30 cellular contexts compared by ENCODE assay signal in genomic region chr11:60927061-60927592, GRCh38. TPM values are rescaled to one million over a fixed set of nuclear protein-coding genes. Genes with fewer than 3 reads are reported as not detected.
A peak's percentile ranks its signal among the peaks of the same experiment; 100 is the strongest.
DNase-seq lines count a peak whose midpoint lies in the region; ATAC-seq, FAIRE-seq and TF ChIP-seq lines count a peak whose summit lies in the region.
"Had no signal": no experiment of that assay in that cellular context is flagged by ENCODE, and none has a peak within 500 bp of the region (broad histone marks: within the 10 kb centered on the region; RNA-seq: fewer than 3 reads in every experiment).

No MANE protein-coding gene starts in this region.

- H3K23me2 ChIP-seq in H1 (ENCODE audit: low read depth, low read length) = peaks cover 11% of the 10 kb centered on the region; the same call in 1 of the 2 replicates

- TF ChIP-seq RAD21 in H1 (IDR thresholded peaks at IDR 0.05 in 1 of 2, conservative IDR thresholded peaks at IDR 0.05 in 1 of 2; ENCODE audit: low read depth in 2 of 2, low read length in 2 of 2) = no peak

- H4K8ac ChIP-seq in H1 (ENCODE audit: extremely low read depth, insufficient read depth, low read length) (peak overlapping the region; percentile 38; the same call in 1 of the 2 replicates), neuronal stem cell (ENCODE audit: low read depth, low read length) (no peak overlapping the region)

- H3K4me1 Mint-ChIP-seq in activated CD4-positive, alpha-beta T cell treated with anti-CD3 and anti-CD28 coated beads, Interleukin-2, amount 10 ng/mL, durations not matched to agents 24 days and 14 days = peaks cover 12% of the 10 kb centered on the region

- no peak overlapping the region for H2BK15ac ChIP-seq in H1 (ENCODE audit: low read length)
- H2BK15ac ChIP-seq in neuronal stem cell (ENCODE audit: low read length) = no peak overlapping the region

- H3K4me2 ChIP-seq in H1 (ENCODE audit: insufficient read depth in 1 of 2, low read depth in 2 of 2, low read length in 2 of 2) (no peak overlapping the region), neuronal stem cell (ENCODE audit: insufficient read depth, low read length, poor library complexity, severe bottlenecking) (no peak overlapping the region)

- CTCF ChIA-PET in H1 (lab: Charles Lee; ENCODE audit: partially characterized antibody) = interaction anchor here (0.6 to 1.9 kb wide), 4 partner anchors 8 to 96 kb away, joined by 3 to 9 read pairs (median 4); no protein-coding TSS in a partner anchor

- intact Hi-C loops in Right ventricle myocardium inferior (cut with DNase I) = no loop called here
- intact Hi-C loops in Right ventricle myocardium superior (cut with DNase I) = no loop called here
- intact Hi-C loops in upper lobe of right lung (cut with DNase I) = no loop called here
- intact Hi-C loops in activated CD4-positive, alpha-beta T cell treated with anti-CD3 and anti-CD28 coated beads, Interleukin-2, amount 10 ng/mL, durations not matched to agents 24 days and 14 days (cut with micrococcal nuclease) = no loop called here

- H3K27ac Mint-ChIP-seq in activated CD4-positive, alpha-beta T cell treated with anti-CD3 and anti-CD28 coated beads, Interleukin-2, amount 10 ng/mL, durations not matched to agents 24 days and 14 days = no peak overlapping the region
- H3K27ac Mint-ChIP-seq: CD4-positive, alpha-beta memory T cell had no signal

- H3K79me1 ChIP-seq in H1 (ENCODE audit: low read depth, low read length) (peaks cover 11% of the 10 kb centered on the region), neuronal stem cell (ENCODE audit: low read depth, low read length) (peaks cover 9% of the 10 kb centered on the region)

- DNase-seq in Right ventricle myocardium inferior (ENCODE audit: missing footprints) (peak; percentile 58), Right ventricle myocardium superior (no peak), H1 (ENCODE audit: low read depth in 1 of 2, low spot score in 2 of 2) (no peak), neuronal stem cell (ENCODE audit: low spot score) (no peak), upper lobe of right lung (peak; percentile 55), erythroblast (lab: John Stamatoyannopoulos, UW) (no peak)
- no peak for DNase-seq in activated CD4-positive, alpha-beta T cell treated with anti-CD3 and anti-CD28 coated beads, Interleukin-2, amount 10 ng/mL, durations not matched to agents 24 days and 14 days
- DNase-seq: CD4-positive, alpha-beta memory T cell; COR-L47; GF-D8; GOT3; IMR-90; KG1; MG63; NCI-H1105 treated with DMSO at 0.1 percent for 48 hours; NCI-H146; NCI-H2029; NCI-H446; NCI-H524 treated with DMSO at 0.1 percent for 48 hours; NCI-H774; SIG-M5; SW 1271 had no signal

- WGBS in H1 (ENCODE audit: extremely low coverage in 1 of 2, insufficient coverage in 1 of 2, insufficient read length in 1 of 2, insufficient replicate concordance in 2 of 2, low coverage in 1 of 2, low lambda C conversion rate in 2 of 2, missing lambda C conversion rate in 1 of 2), 2 experiments = 87% methylated on average over 8 of the region's 8 CpGs; no CpG with 5 or more reads in 1 of the 2 experiments
- no CpG with 5 or more reads among the region's 8 CpGs for WGBS in neuronal stem cell (ENCODE audit: extremely low coverage in 2 of 2, insufficient read length in 2 of 2, insufficient replicate concordance in 1 of 2), 2 donors

- H3K14ac ChIP-seq in H1 (ENCODE audit: insufficient read length) (no peak overlapping the region), neuronal stem cell (ENCODE audit: low read length) (no peak overlapping the region)

- no peak overlapping the region for H2BK20ac ChIP-seq in H1 (ENCODE audit: low read length)

- no peak for FAIRE-seq in H1 (lab: Jason Lieb, UNC)
- FAIRE-seq: GM12891 had no signal

- H2AK5ac ChIP-seq in H1 (ENCODE audit: low read depth, low read length) (no peak overlapping the region), neuronal stem cell (ENCODE audit: low read depth, low read length) (no peak overlapping the region)

- peaks cover 37% of the 10 kb centered on the region for H3K27me3 Mint-ChIP-seq in activated CD4-positive, alpha-beta T cell treated with anti-CD3 and anti-CD28 coated beads, Interleukin-2, amount 10 ng/mL, durations not matched to agents 24 days and 14 days

- no peak for TF ChIP-seq POLR2A in H1 (IDR thresholded peaks at IDR 0.05; ENCODE audit: control extremely low read depth in 1 of 2, low read depth in 2 of 2, low read length in 2 of 2)
- no peak for TF ChIP-seq POLR2A in erythroblast (IDR thresholded peaks at IDR 0.05; ENCODE audit: low read length)

- H3K9ac ChIP-seq in H1 (replicated peaks in 1 of 4; ENCODE audit: extremely low read depth in 1 of 4, low read depth in 3 of 4, low read length in 3 of 4) (no peak overlapping the region), neuronal stem cell (ENCODE audit: low read depth, low read length, poor library complexity) (no peak overlapping the region)

- ATAC-seq in Right ventricle myocardium inferior = no peak
- no peak for ATAC-seq in Right ventricle myocardium superior (ENCODE audit: poor library complexity)
- ATAC-seq in upper lobe of right lung = no peak
- no peak for ATAC-seq in GM21576 (IDR thresholded peaks at IDR 0.05; ENCODE audit: unreplicated experiment)
- ATAC-seq: HCT116, Panc1 had no signal

- H2AFZ ChIP-seq in H1 (ENCODE audit: low read length) (no peak overlapping the region), neuronal stem cell (ENCODE audit: low read length) (no peak overlapping the region)

- no peak overlapping the region for H3K56ac ChIP-seq in H1 (replicated peaks; ENCODE audit: insufficient read length, low read depth, low read length)

- H3K36me3 Mint-ChIP-seq in activated CD4-positive, alpha-beta T cell treated with anti-CD3 and anti-CD28 coated beads, Interleukin-2, amount 10 ng/mL, durations not matched to agents 24 days and 14 days (ENCODE audit: low read depth) = peaks cover 11% of the 10 kb centered on the region

- H4K91ac ChIP-seq in H1 (replicated peaks; ENCODE audit: insufficient read length, low read length) (no peak overlapping the region), neuronal stem cell (ENCODE audit: low read depth, low read length, poor library complexity) (no peak overlapping the region)

- peaks cover 10 to 43% (median 23%) of the 10 kb centered on the region in 4 experiments; a peak in 7 of 8 replicates for H3K36me3 ChIP-seq in H1 (ENCODE audit: control insufficient read depth in 2 of 4, insufficient read depth in 4 of 4, low read length in 3 of 4)
- peaks cover 54 to 73% of the 10 kb centered on the region in 2 donors for H3K36me3 ChIP-seq in neuronal stem cell (replicated peaks in 1 of 2; ENCODE audit: control insufficient read depth in 2 of 2, insufficient read depth in 2 of 2, low read length in 2 of 2)
- H3K36me3 ChIP-seq in upper lobe of right lung = peaks cover 13% of the 10 kb centered on the region
- H3K36me3 ChIP-seq: MG63 had no signal

- peaks cover 9 to 10% of the 10 kb centered on the region in 2 experiments for H4K20me1 ChIP-seq in H1 (replicated peaks in 1 of 2; ENCODE audit: control insufficient read depth in 1 of 2, insufficient read depth in 2 of 2, low read length in 2 of 2)

- H3K4me1 ChIP-seq in H1 (replicated peaks in 1 of 4; ENCODE audit: control insufficient read depth in 3 of 4, insufficient read depth in 4 of 4, low read length in 3 of 4) (peaks cover 5 to 14% (median 5%) of the 10 kb centered on the region in 4 experiments; a peak in 6 of 7 replicates), neuronal stem cell (ENCODE audit: control insufficient read depth in 2 of 2, insufficient read depth in 1 of 2, low read depth in 1 of 2, low read length in 2 of 2) (peaks cover 11 to 15% of the 10 kb centered on the region in 2 donors), upper lobe of right lung (peaks cover 15% of the 10 kb centered on the region)

- H3K27ac ChIP-seq in H1 (ENCODE audit: low read depth, low read length) (no peak overlapping the region), neuronal stem cell (replicated peaks; ENCODE audit: low read length) (no peak overlapping the region), upper lobe of right lung (no peak overlapping the region)
- H3K27ac ChIP-seq: RWPE1, SK-N-MC had no signal

- H3K23ac ChIP-seq in H1 (ENCODE audit: insufficient read length) (no peak overlapping the region), neuronal stem cell (ENCODE audit: low read depth, low read length, poor library complexity) (peak overlapping the region; percentile 38)

- H3K27me3 ChIP-seq in H1 (replicated peaks in 1 of 4; ENCODE audit: control insufficient read depth in 3 of 4, extremely low read depth in 1 of 4, insufficient read depth in 3 of 4, low read length in 3 of 4) (peaks cover 0 to 3% (median 0%) of the 10 kb centered on the region in 4 experiments; a peak in 1 of 7 replicates), neuronal stem cell (ENCODE audit: control insufficient read depth in 3 of 3, insufficient read depth in 3 of 3, low read depth in 1 of 3, low read length in 3 of 3) (no peaks in the 10 kb centered on the region), upper lobe of right lung (peaks cover 9% of the 10 kb centered on the region)
- H3K27me3 ChIP-seq: MG63 had no signal

- H2BK120ac ChIP-seq in H1 (replicated peaks; ENCODE audit: low read depth, low read length) (no peak overlapping the region), neuronal stem cell (ENCODE audit: low read depth, low read length) (no peak overlapping the region)

- TF ChIP-seq EP300 in H1 (IDR thresholded peaks at IDR 0.05; ENCODE audit: borderline replicate concordance in 1 of 2, low read depth in 2 of 2, low read length in 2 of 2) = no peak

- H3K18ac ChIP-seq in H1 (ENCODE audit: extremely low read depth, low read length) = no peak overlapping the region
- H3K18ac ChIP-seq in neuronal stem cell (ENCODE audit: low read length) = no peak overlapping the region

- H3K9me3 Mint-ChIP-seq in activated CD4-positive, alpha-beta T cell treated with anti-CD3 and anti-CD28 coated beads, Interleukin-2, amount 10 ng/mL, durations not matched to agents 24 days and 14 days = no peaks in the 10 kb centered on the region
- H3K9me3 Mint-ChIP-seq: CD4-positive, alpha-beta memory T cell had no signal

- H3K79me2 ChIP-seq in H1 (ENCODE audit: control insufficient read depth in 1 of 2, insufficient read depth in 2 of 2, low read length in 2 of 2) = no peaks in the 10 kb centered on the region

- no peak overlapping the region for H4K5ac ChIP-seq in H1 (ENCODE audit: insufficient read length, low read depth, low read length)

- H2BK5ac ChIP-seq in H1 (ENCODE audit: low read depth, low read length) = no peak overlapping the region
- H2BK5ac ChIP-seq in neuronal stem cell (ENCODE audit: low read length) = no peak overlapping the region

- H3K4ac ChIP-seq in H1 (replicated peaks; ENCODE audit: insufficient read length, low read depth, low read length) (no peak overlapping the region), neuronal stem cell (ENCODE audit: low read length) (no peak overlapping the region)

- H3K9me3 ChIP-seq in H1 (ENCODE audit: insufficient read depth in 2 of 2, low read depth in 1 of 2, low read length in 1 of 2) = no peaks in the 10 kb centered on the region
- no peaks in the 10 kb centered on the region for H3K9me3 ChIP-seq in neuronal stem cell (replicated peaks in 1 of 2; ENCODE audit: control insufficient read depth in 2 of 2, insufficient read depth in 1 of 2, low read depth in 1 of 2, low read length in 2 of 2)
- H3K9me3 ChIP-seq in upper lobe of right lung = no peaks in the 10 kb centered on the region
- H3K9me3 ChIP-seq: MG63 had no signal

- H3K4me3 ChIP-seq in H1 (ENCODE audit: extremely low read depth in 1 of 4, insufficient read depth in 2 of 4, low read depth in 3 of 4, low read length in 4 of 4) = no peak overlapping the region
- no peak overlapping the region for H3K4me3 ChIP-seq in neuronal stem cell (ENCODE audit: low read length in 2 of 2)
- no peak overlapping the region for H3K4me3 ChIP-seq in upper lobe of right lung
- H3K4me3 ChIP-seq: MG63, SK-N-MC had no signal

- no peak for TF ChIP-seq CTCF in H1 (IDR thresholded peaks at IDR 0.05; ENCODE audit: control extremely low read depth in 1 of 3, insufficient read depth in 1 of 3, low read depth in 1 of 3, low read length in 3 of 3)
- no peak for TF ChIP-seq CTCF in upper lobe of right lung (IDR thresholded peaks at IDR 0.05)

- POLR2A ChIA-PET in H1 (lab: Charles Lee; ENCODE audit: partially characterized antibody) = interaction anchor here (1.2 to 5.7 kb wide), 3 partner anchors 9 to 24 kb away, joined by 4 to 26 read pairs (median 6); partner anchors contain the start of gene TMEM109

- H3K4me3 Mint-ChIP-seq in activated CD4-positive, alpha-beta T cell treated with anti-CD3 and anti-CD28 coated beads, Interleukin-2, amount 10 ng/mL, durations not matched to agents 24 days and 14 days = no peak overlapping the region

- no peak overlapping the region for H2BK12ac ChIP-seq in H1 (ENCODE audit: low read depth, low read length)
- H2BK12ac ChIP-seq in neuronal stem cell (ENCODE audit: low read length) = no peak overlapping the region

RNA-seq across cellular contexts. Expression of gene TMEM132A, which starts 2.9 kb away (rescaled TPM):
- 6.3 TPM for total RNA-seq in Right ventricle myocardium inferior
- total RNA-seq in Right ventricle myocardium superior = 6.5 TPM
- 97.9 and 98.2 TPM in 2 replicates for total RNA-seq in H1 (2021; fragmentation: NEBNext Ultra II Directional; extraction: Animal tissue kit (Norgen Biotek cat#: 25700))
- 46.6 and 69.0 TPM in 2 replicates for polyA plus RNA-seq in H1 (2011; rRNA removed)
- polyA plus RNA-seq in H1 (2011; cell fraction: cytosol; rRNA removed) = 65.5 TPM
- 453 TPM for polyA plus RNA-seq in H1 (2011; cell fraction: nucleus; rRNA removed)
- polyA plus RNA-seq in H1 (2012, experiment 1 of 2) = 77.1 to 107 TPM (median 96.0 TPM) in 4 replicates
- 39.7 TPM for polyA plus RNA-seq in H1 (2012, experiment 2 of 2)
- 99.5 TPM for polyA plus RNA-seq in H1 (2013, experiment 1 of 2)
- 89.8 TPM for polyA plus RNA-seq in H1 (2013, experiment 2 of 2)
- polyA minus RNA-seq in H1 (2011; rRNA and poly(A)+ RNA removed) = 26.2 and 27.0 TPM in 2 replicates
- polyA minus RNA-seq in H1 (2011; cell fraction: cytosol; rRNA and poly(A)+ RNA removed) = 53.9 TPM
- polyA minus RNA-seq in H1 (2011; cell fraction: nucleus; rRNA and poly(A)+ RNA removed) = 103 TPM
- polyA plus RNA-seq in neuronal stem cell (2013, experiment 1 of 2) = 90.5 TPM
- polyA plus RNA-seq in neuronal stem cell (2013, experiment 2 of 2) = 91.3 TPM
- total RNA-seq in upper lobe of right lung = 18.4 TPM
- 2.3 and 3.5 TPM in 2 replicates for total RNA-seq in activated CD4-positive, alpha-beta T cell treated with anti-CD3 and anti-CD28 coated beads, Interleukin-2, amount 10 ng/mL, durations not matched to agents 24 days and 14 days
- polyA plus RNA-seq: CD4-positive, alpha-beta memory T cell had no signal

RNA-seq across cellular contexts. Expression of gene TMEM109, which starts 13.2 kb away (rescaled TPM):
- total RNA-seq in Right ventricle myocardium inferior = 97.5 TPM
- total RNA-seq in Right ventricle myocardium superior = 82.2 TPM
- total RNA-seq in H1 (2021; fragmentation: NEBNext Ultra II Directional; extraction: Animal tissue kit (Norgen Biotek cat#: 25700)) = 30.3 and 30.7 TPM in 2 replicates
- 27.3 and 29.9 TPM in 2 replicates for polyA plus RNA-seq in H1 (2011; rRNA removed)
- 18.1 TPM for polyA plus RNA-seq in H1 (2011; cell fraction: cytosol; rRNA removed)
- 20.8 TPM for polyA plus RNA-seq in H1 (2011; cell fraction: nucleus; rRNA removed)
- 18.4 to 34.3 TPM (median 29.4 TPM) in 4 replicates for polyA plus RNA-seq in H1 (2012, experiment 1 of 2)
- 41.0 TPM for polyA plus RNA-seq in H1 (2012, experiment 2 of 2)
- 58.8 TPM for polyA plus RNA-seq in H1 (2013, experiment 1 of 2)
- 66.2 TPM for polyA plus RNA-seq in H1 (2013, experiment 2 of 2)
- 12.3 and 12.4 TPM in 2 replicates for polyA minus RNA-seq in H1 (2011; rRNA and poly(A)+ RNA removed)
- 6.8 TPM for polyA minus RNA-seq in H1 (2011; cell fraction: cytosol; rRNA and poly(A)+ RNA removed)
- polyA minus RNA-seq in H1 (2011; cell fraction: nucleus; rRNA and poly(A)+ RNA removed) = 6.0 TPM
- polyA plus RNA-seq in neuronal stem cell (2013, experiment 1 of 2) = 64.1 TPM
- polyA plus RNA-seq in neuronal stem cell (2013, experiment 2 of 2) = 63.1 TPM
- total RNA-seq in upper lobe of right lung = 156 TPM
- 144 and 147 TPM in 2 replicates for total RNA-seq in activated CD4-positive, alpha-beta T cell treated with anti-CD3 and anti-CD28 coated beads, Interleukin-2, amount 10 ng/mL, durations not matched to agents 24 days and 14 days

RNA-seq across cellular contexts. Expression of gene PRPF19, which starts 20.7 kb away (rescaled TPM):
- 41.1 TPM for total RNA-seq in Right ventricle myocardium inferior
- total RNA-seq in Right ventricle myocardium superior = 34.0 TPM
- 140 and 141 TPM in 2 replicates for total RNA-seq in H1 (2021; fragmentation: NEBNext Ultra II Directional; extraction: Animal tissue kit (Norgen Biotek cat#: 25700))
- 107 and 176 TPM in 2 replicates for polyA plus RNA-seq in H1 (2011; rRNA removed)
- polyA plus RNA-seq in H1 (2011; cell fraction: cytosol; rRNA removed) = 94.9 TPM
- polyA plus RNA-seq in H1 (2011; cell fraction: nucleus; rRNA removed) = 102 TPM
- polyA plus RNA-seq in H1 (2012, experiment 1 of 2) = 108 to 174 TPM (median 157 TPM) in 4 replicates
- polyA plus RNA-seq in H1 (2012, experiment 2 of 2) = 112 TPM
- 81.8 TPM for polyA plus RNA-seq in H1 (2013, experiment 1 of 2)
- polyA plus RNA-seq in H1 (2013, experiment 2 of 2) = 81.3 TPM
- polyA minus RNA-seq in H1 (2011; rRNA and poly(A)+ RNA removed) = 50.2 and 71.6 TPM in 2 replicates
- 50.9 TPM for polyA minus RNA-seq in H1 (2011; cell fraction: cytosol; rRNA and poly(A)+ RNA removed)
- polyA minus RNA-seq in H1 (2011; cell fraction: nucleus; rRNA and poly(A)+ RNA removed) = 63.9 TPM
- 80.3 TPM for polyA plus RNA-seq in neuronal stem cell (2013, experiment 1 of 2)
- 77.6 TPM for polyA plus RNA-seq in neuronal stem cell (2013, experiment 2 of 2)
- 59.8 TPM for total RNA-seq in upper lobe of right lung
- total RNA-seq in activated CD4-positive, alpha-beta T cell treated with anti-CD3 and anti-CD28 coated beads, Interleukin-2, amount 10 ng/mL, durations not matched to agents 24 days and 14 days = 219 TPM in 2 replicates

RNA-seq across cellular contexts. Expression of gene SLC15A3, which starts 24.8 kb away (rescaled TPM):
- total RNA-seq in Right ventricle myocardium inferior = 20.8 TPM
- 19.1 TPM for total RNA-seq in Right ventricle myocardium superior
- total RNA-seq in H1 (2021; fragmentation: NEBNext Ultra II Directional; extraction: Animal tissue kit (Norgen Biotek cat#: 25700)) = 25.8 and 33.7 TPM in 2 replicates
- polyA plus RNA-seq in H1 (2011; rRNA removed) = 31.0 and 36.4 TPM in 2 replicates
- polyA plus RNA-seq in H1 (2011; cell fraction: cytosol; rRNA removed) = 21.3 TPM
- 34.6 TPM for polyA plus RNA-seq in H1 (2011; cell fraction: nucleus; rRNA removed)
- polyA plus RNA-seq in H1 (2012, experiment 1 of 2) = 23.0 to 39.6 TPM (median 34.9 TPM) in 4 replicates
- 42.7 TPM for polyA plus RNA-seq in H1 (2012, experiment 2 of 2)
- polyA plus RNA-seq in H1 (2013, experiment 1 of 2) = 52.8 TPM
- polyA plus RNA-seq in H1 (2013, experiment 2 of 2) = 59.9 TPM
- 32.4 and 38.1 TPM in 2 replicates for polyA minus RNA-seq in H1 (2011; rRNA and poly(A)+ RNA removed)
- 23.1 TPM for polyA minus RNA-seq in H1 (2011; cell fraction: cytosol; rRNA and poly(A)+ RNA removed)
- 32.3 TPM for polyA minus RNA-seq in H1 (2011; cell fraction: nucleus; rRNA and poly(A)+ RNA removed)
- 44.3 TPM for polyA plus RNA-seq in neuronal stem cell (2013, experiment 1 of 2)
- polyA plus RNA-seq in neuronal stem cell (2013, experiment 2 of 2) = 45.8 TPM
- total RNA-seq in upper lobe of right lung = 139 TPM
- 3.0 and 4.0 TPM in 2 replicates for total RNA-seq in activated CD4-positive, alpha-beta T cell treated with anti-CD3 and anti-CD28 coated beads, Interleukin-2, amount 10 ng/mL, durations not matched to agents 24 days and 14 days

RNA-seq across cellular contexts. Expression of gene CD6, which starts 44.4 kb away (rescaled TPM):
- total RNA-seq in Right ventricle myocardium inferior (0.22 TPM), Right ventricle myocardium superior (0.08 TPM), upper lobe of right lung (3.9 TPM)
- 0.19 TPM in 1 of 2 replicates, not detected in the other for total RNA-seq in H1 (2021; fragmentation: NEBNext Ultra II Directional; extraction: Animal tissue kit (Norgen Biotek cat#: 25700))
- polyA plus RNA-seq in H1 (2011; rRNA removed) = 0.03 TPM in 2 replicates
- polyA plus RNA-seq in H1 (2011; cell fraction: cytosol; rRNA removed) = not detected
- 0.30 TPM for polyA plus RNA-seq in H1 (2011; cell fraction: nucleus; rRNA removed)
- polyA plus RNA-seq in H1 (2012, experiment 1 of 2) = 0.11 to 0.62 TPM in 2 of 4 replicates, not detected in the others
- polyA plus RNA-seq in H1 (2012, experiment 2 of 2) = not detected
- polyA plus RNA-seq in H1 (2013, experiment 1 of 2) = 0.08 TPM
- polyA plus RNA-seq in H1 (2013, experiment 2 of 2) = 0.04 TPM
- 0.06 TPM in 1 of 2 replicates, not detected in the other for polyA minus RNA-seq in H1 (2011; rRNA and poly(A)+ RNA removed)
- polyA minus RNA-seq in H1 (2011; cell fraction: cytosol; rRNA and poly(A)+ RNA removed) = not detected
- not detected for polyA minus RNA-seq in H1 (2011; cell fraction: nucleus; rRNA and poly(A)+ RNA removed)
- polyA plus RNA-seq in neuronal stem cell (2013, experiment 1 of 2) = 0.21 TPM
- polyA plus RNA-seq in neuronal stem cell (2013, experiment 2 of 2) = 0.24 TPM
- 416 and 421 TPM in 2 replicates for total RNA-seq in activated CD4-positive, alpha-beta T cell treated with anti-CD3 and anti-CD28 coated beads, Interleukin-2, amount 10 ng/mL, durations not matched to agents 24 days and 14 days
- total RNA-seq: A172, IMR-90 had no signal
- polyA plus RNA-seq: BJ, IMR-90 had no signal

Comparison
In these comparisons a context has a peak if more than half of its experiments do, and no peak if none do; other contexts are left out.
1. DNase-seq: peak in Right ventricle myocardium inferior (single experiment) and upper lobe of right lung (single experiment); none in Right ventricle myocardium superior (single experiment), H1 (0 of 2), neuronal stem cell (single experiment), activated CD4-positive, alpha-beta T cell treated with anti-CD3 and anti-CD28 coated beads, Interleukin-2, amount 10 ng/mL, durations not matched to agents 24 days and 14 days (single experiment) and erythroblast (0 of 2).